Comparison of ENCODE assay signal across 20 cellular contexts in the genomic region with DNA sequence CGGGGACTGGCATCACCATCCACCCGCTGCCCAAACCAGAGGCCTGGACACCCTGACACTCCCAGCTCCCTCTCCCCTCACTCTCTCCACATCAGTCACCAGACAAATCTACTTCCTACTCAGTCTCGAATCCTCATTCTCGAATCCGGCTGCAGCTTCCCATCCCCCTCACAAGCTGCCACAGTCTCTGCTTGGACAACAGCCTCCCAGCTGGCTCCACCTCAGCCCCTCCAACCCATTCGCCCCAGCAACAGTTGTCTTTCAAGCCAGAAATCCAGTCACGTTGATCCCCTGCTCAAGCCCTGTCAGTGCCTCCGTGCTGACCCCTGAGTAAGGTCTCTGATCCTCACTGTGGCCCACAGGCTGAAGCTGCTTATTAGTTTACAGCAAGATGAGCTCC. TPM values are rescaled to one million over a fixed set of nuclear protein-coding genes. Genes with fewer than 3 reads are reported as not detected.
DNase-seq lines count a peak whose midpoint lies in the region; ATAC-seq and TF ChIP-seq lines count a peak whose summit lies in the region.
"Had no signal": no experiment of that assay in that cellular context is flagged by ENCODE, and none has a peak within 500 bp of the region (broad histone marks: within the 10 kb centered on the region; RNA-seq: fewer than 3 reads in every experiment).

No MANE protein-coding gene starts in this region.

- no peaks in the 10 kb centered on the region for H3K9me3 ChIP-seq in CD4-positive, alpha-beta memory T cell (ENCODE audit: control insufficient read depth in 1 of 2, low read length in 2 of 2)
- H3K9me3 ChIP-seq: Peyer's patch had no signal

- no peaks in the 10 kb centered on the region for H3K4me1 ChIP-seq in CD4-positive, alpha-beta memory T cell (ENCODE audit: insufficient read depth, low read length)

- POLR2A ChIA-PET in CD4-positive, alpha-beta memory T cell (lab: Charles Lee; ENCODE audit: partially characterized antibody): interaction anchor here (0.6 kb wide), 1 partner anchor 9 kb away, joined by 3 read pairs; no protein-coding TSS in a partner anchor

- intact Hi-C loops in CD4-positive, alpha-beta memory T cell (cut with micrococcal nuclease): no loop called here
- intact Hi-C loops in CD14-positive monocyte (cut with micrococcal nuclease): no loop called here

- H3K36me3 ChIP-seq in CD4-positive, alpha-beta memory T cell (ENCODE audit: insufficient read depth, low read length): peaks cover 27% of the 10 kb centered on the region

- H3K4me3 Mint-ChIP-seq in brain (peak overlapping the region in 2 of 5 experiments; percentile 8), nephron (peak overlapping the region in 2 of 3 experiments; percentile 21 to 45), CD14-positive monocyte (no peak overlapping the region)
- no peak overlapping the region for H3K4me3 Mint-ChIP-seq in CD4-positive, alpha-beta memory T cell
- H3K4me3 Mint-ChIP-seq: activated CD4-positive, alpha-beta T cell treated with anti-CD3 and anti-CD28 coated beads for 36 hours; activated CD8-positive, alpha-beta memory T cell treated with anti-CD3 and anti-CD28 coated beads, Interleukin-2, amount 10 ng/mL, durations not matched to agents 7 days and 5 days had no signal

- H3K27me3 Mint-ChIP-seq in brain (no peaks in the 10 kb centered on the region), nephron (ENCODE audit: low read depth) (peaks cover 4% of the 10 kb centered on the region), CD14-positive monocyte (ENCODE audit: low read depth in 3 of 3) (peaks cover 0 to 2% (median 0%) of the 10 kb centered on the region in 3 donors)
- no peaks in the 10 kb centered on the region for H3K27me3 Mint-ChIP-seq in CD4-positive, alpha-beta memory T cell
- H3K27me3 Mint-ChIP-seq: activated CD4-positive, alpha-beta T cell treated with anti-CD3 and anti-CD28 coated beads for 36 hours; activated CD8-positive, alpha-beta memory T cell treated with anti-CD3 and anti-CD28 coated beads, Interleukin-2, amount 10 ng/mL, durations not matched to agents 7 days and 5 days had no signal

- H3K27me3 ChIP-seq in CD4-positive, alpha-beta memory T cell (ENCODE audit: insufficient read depth, low read length): no peaks in the 10 kb centered on the region
- H3K27me3 ChIP-seq: Peyer's patch had no signal

- H3K9me3 Mint-ChIP-seq in brain: peaks cover 0 to 4% (median 0%) of the 10 kb centered on the region in 5 experiments
- no peaks in the 10 kb centered on the region for H3K9me3 Mint-ChIP-seq in nephron
- no peaks in the 10 kb centered on the region for H3K9me3 Mint-ChIP-seq in CD4-positive, alpha-beta memory T cell
- no peaks in the 10 kb centered on the region for H3K9me3 Mint-ChIP-seq in CD14-positive monocyte

- TF ChIP-seq CTCF in brain (conservative IDR thresholded peaks at IDR 0.05) (no peak), nephron (IDR thresholded peaks at IDR 0.05; ENCODE audit: unreplicated experiment in 3 of 3) (no peak), CD14-positive monocyte (IDR thresholded peaks at IDR 0.05) (no peak)

- ATAC-seq in GM18505 (IDR thresholded peaks at IDR 0.05; ENCODE audit: unreplicated experiment) (no peak), GM19467 (IDR thresholded peaks at IDR 0.05; ENCODE audit: unreplicated experiment) (no peak)
- ATAC-seq: activated CD4-positive, alpha-beta T cell treated with anti-CD3 and anti-CD28 coated beads for 36 hours; activated CD8-positive, alpha-beta memory T cell treated with anti-CD3 and anti-CD28 coated beads, Interleukin-2, amount 10 ng/mL, durations not matched to agents 7 days and 5 days; K562; SK-N-SH treated with all-trans-retinoic acid at 6 μM for 48 hours had no signal

- no peak overlapping the region for H3K27ac ChIP-seq in CD4-positive, alpha-beta memory T cell (ENCODE audit: low read depth, low read length)
- H3K27ac ChIP-seq: Peyer's patch had no signal

- H3K27ac Mint-ChIP-seq in brain: peak overlapping the region; percentile 79 to 95 (median 84)
- peak overlapping the region; percentile 83 to 100 (median 91) for H3K27ac Mint-ChIP-seq in nephron
- H3K27ac Mint-ChIP-seq in CD4-positive, alpha-beta memory T cell: no peak overlapping the region
- peak overlapping the region in 2 of 7 donors; percentile 4 to 41 for H3K27ac Mint-ChIP-seq in CD14-positive monocyte
- H3K27ac Mint-ChIP-seq: activated CD4-positive, alpha-beta T cell treated with anti-CD3 and anti-CD28 coated beads for 36 hours; activated CD8-positive, alpha-beta memory T cell treated with anti-CD3 and anti-CD28 coated beads, Interleukin-2, amount 10 ng/mL, durations not matched to agents 7 days and 5 days had no signal

- TF ChIP-seq POLR2A in GM18505 (IDR thresholded peaks at IDR 0.05; ENCODE audit: borderline replicate concordance, extremely low read depth, insufficient read depth, insufficient read length): no peak

- CTCF ChIA-PET in CD4-positive, alpha-beta memory T cell (lab: Charles Lee; ENCODE audit: partially characterized antibody): no interaction called here

- no peak overlapping the region for H3K4me3 ChIP-seq in CD4-positive, alpha-beta memory T cell (ENCODE audit: low read length in 2 of 2)
- H3K4me3 ChIP-seq: K562, Peyer's patch had no signal

- DNase-seq in C1 segment of cervical spinal cord (lab: John Stamatoyannopoulos, UW) (peak in 9 of 14 donors; percentile 10 to 69 (median 32)), MV-4-11 (lab: John Stamatoyannopoulos, UW) (peak; percentile 19), CD14-positive monocyte (ENCODE audit: low spot score) (no peak)
- no peak for DNase-seq in CD4-positive, alpha-beta memory T cell
- DNase-seq: activated CD4-positive, alpha-beta T cell treated with anti-CD3 and anti-CD28 coated beads for 36 hours; activated CD8-positive, alpha-beta memory T cell treated with anti-CD3 and anti-CD28 coated beads, Interleukin-2, amount 10 ng/mL, durations not matched to agents 7 days and 5 days; activated effector memory CD4-positive, alpha-beta T cell treated with anti-CD3 and anti-CD28 coated beads, Interleukin-2, amount 50 U/mL, for 16 hours; aorta; HCEC 1CT; kidney; midbrain; NCI-H2107; Peyer's patch; stimulated activated naive CD4-positive, alpha-beta T cell treated with Interleukin-2 at 50 U/mL for 16 hours had no signal

- H3K36me3 Mint-ChIP-seq in brain (peaks cover 40% of the 10 kb centered on the region), nephron (ENCODE audit: low read depth) (peaks cover 33% of the 10 kb centered on the region), CD14-positive monocyte (peaks cover 65 to 86% of the 10 kb centered on the region in 2 donors)
- peaks cover 47 to 53% of the 10 kb centered on the region in 2 donors for H3K36me3 Mint-ChIP-seq in CD4-positive, alpha-beta memory T cell

- H3K4me1 Mint-ChIP-seq in brain (peaks cover 63% of the 10 kb centered on the region), nephron (peaks cover 77% of the 10 kb centered on the region), CD14-positive monocyte (peaks cover 6% of the 10 kb centered on the region)
- H3K4me1 Mint-ChIP-seq in CD4-positive, alpha-beta memory T cell: peaks cover 0 to 6% (median 2%) of the 10 kb centered on the region in 4 donors
- H3K4me1 Mint-ChIP-seq: activated CD8-positive, alpha-beta memory T cell treated with anti-CD3 and anti-CD28 coated beads, Interleukin-2, amount 10 ng/mL, durations not matched to agents 7 days and 5 days had no signal

RNA-seq across cellular contexts. Expression of a gene that starts 44.2 kb away (rescaled TPM):
- 231 TPM for polyA plus RNA-seq in brain (ENCODE audit: insufficient read depth, low read depth, low replicate concordance)
- 1 to 10 TPM; 1.8 to 1.9 TPM for total RNA-seq in CD4-positive, alpha-beta memory T cell
- not detected for polyA plus RNA-seq in CD4-positive, alpha-beta memory T cell
- polyA plus RNA-seq in CD14-positive monocyte: not detected

Comparison
In these comparisons a context has a peak if more than half of its experiments do, and no peak if none do; other contexts are left out.
1. DNase-seq: peak in C1 segment of cervical spinal cord (9 of 14) and MV-4-11 (single experiment); none in CD4-positive, alpha-beta memory T cell (0 of 5) and CD14-positive monocyte (single experiment).
2. H3K27ac Mint-ChIP-seq: peak in brain (5 of 5) and nephron (3 of 3); none in CD4-positive, alpha-beta memory T cell (0 of 7).
3. H3K4me3 Mint-ChIP-seq: peak in nephron (2 of 3); none in CD4-positive, alpha-beta memory T cell (0 of 8) and CD14-positive monocyte (0 of 2).
4. RNA of a gene that starts 44.2 kb away (polyA plus RNA-seq): 231 TPM in brain (single experiment); not detected in CD4-positive, alpha-beta memory T cell and not detected in CD14-positive monocyte; every median in the first group is over 100 times any median in the second.